22 cellular contexts compared by ENCODE assay signal in genomic region chr14:30214014-30214413, GRCh38.
DNase-seq lines count a peak whose midpoint lies in the region; FAIRE-seq and TF ChIP-seq lines count a peak whose summit lies in the region.
"Had no signal": no experiment of that assay in that cellular context is flagged by ENCODE, and none has a peak within 500 bp of the region (broad histone marks: within the 10 kb centered on the region; RNA-seq: fewer than 3 reads in every experiment).

No MANE protein-coding gene starts in this region.

- no peak overlapping the region for H3K4me3 Mint-ChIP-seq in CD4-positive, alpha-beta memory T cell
- H3K4me3 Mint-ChIP-seq: activated CD4-positive, alpha-beta T cell treated with anti-CD3 and anti-CD28 coated beads, Interleukin-2, amount 10 ng/mL, durations not matched to agents 24 days and 14 days; activated CD8-positive, alpha-beta memory T cell treated with anti-CD3 and anti-CD28 coated beads, Interleukin-2, amount 10 ng/mL, durations not matched to agents 7 days and 5 days; brain; stimulated activated naive CD8-positive, alpha-beta T cell treated with anti-CD3 and anti-CD28 coated beads, Interleukin-15, amount 100 ng/mL, for 72 hours; T-helper 17 cell had no signal

- no peaks in the 10 kb centered on the region for H3K27me3 Mint-ChIP-seq in CD4-positive, alpha-beta memory T cell
- H3K27me3 Mint-ChIP-seq: activated CD4-positive, alpha-beta T cell treated with anti-CD3 and anti-CD28 coated beads, Interleukin-2, amount 10 ng/mL, durations not matched to agents 24 days and 14 days; activated CD8-positive, alpha-beta memory T cell treated with anti-CD3 and anti-CD28 coated beads, Interleukin-2, amount 10 ng/mL, durations not matched to agents 7 days and 5 days; brain; stimulated activated naive CD8-positive, alpha-beta T cell treated with anti-CD3 and anti-CD28 coated beads, Interleukin-15, amount 100 ng/mL, for 72 hours; T-helper 17 cell had no signal

- TF ChIP-seq CTCF in D721Med (IDR thresholded peaks at IDR 0.05; ENCODE audit: insufficient read depth, missing control alignments) (no peak), Peyer's patch (IDR thresholded peaks at IDR 0.05) (no peak), PC-9 (conservative IDR thresholded peaks at IDR 0.05) (no peak)

- intact Hi-C loops in PC-9 (cut with micrococcal nuclease; ENCODE audit: unreplicated experiment), result loop anchor here (2.0 kb wide), 2 partner anchors 57 to 665 kb away; no protein-coding TSS in a partner anchor
- intact Hi-C loops in CD4-positive, alpha-beta memory T cell (cut with micrococcal nuclease), result no loop called here

- no peaks in the 10 kb centered on the region for H3K9me2 ChIP-seq in PC-9 (ENCODE audit: insufficient read depth)

- POLR2A ChIA-PET in PC-9 (lab: Charles Lee; ENCODE audit: unreplicated experiment), result interaction anchor here (0.6 kb wide), 1 partner anchor 206 kb away, joined by 8 read pairs; no protein-coding TSS in a partner anchor
- POLR2A ChIA-PET in CD4-positive, alpha-beta memory T cell (lab: Charles Lee; ENCODE audit: partially characterized antibody), result no interaction called here

- H3K9me3 ChIP-seq in Peyer's patch, result no peaks in the 10 kb centered on the region
- no peaks in the 10 kb centered on the region for H3K9me3 ChIP-seq in PC-9 (ENCODE audit: insufficient read depth, low read depth)
- no peaks in the 10 kb centered on the region for H3K9me3 ChIP-seq in CD4-positive, alpha-beta memory T cell (ENCODE audit: control insufficient read depth in 1 of 2, low read length in 2 of 2)
- H3K9me3 ChIP-seq: A549, BLaER1, Caco-2, gastroesophageal sphincter, SJSA1, transverse colon had no signal

- no peaks in the 10 kb centered on the region for H3K9me3 Mint-ChIP-seq in CD4-positive, alpha-beta memory T cell
- H3K9me3 Mint-ChIP-seq: activated CD4-positive, alpha-beta T cell treated with anti-CD3 and anti-CD28 coated beads, Interleukin-2, amount 10 ng/mL, durations not matched to agents 24 days and 14 days; activated naive CD4-positive, alpha-beta T cell treated with anti-CD3 and anti-CD28 coated beads, Interleukin-2, amount 50 U/mL, for 72 hours; stimulated activated naive CD8-positive, alpha-beta T cell treated with anti-CD3 and anti-CD28 coated beads, Interleukin-15, amount 100 ng/mL, for 72 hours had no signal

- TF ChIP-seq POLR2A in Peyer's patch (IDR thresholded peaks at IDR 0.05), result no peak

- no peak overlapping the region for H3K4me2 ChIP-seq in PC-9
- H3K4me2 ChIP-seq: A549, BLaER1 had no signal

- no peaks in the 10 kb centered on the region for H3K36me3 Mint-ChIP-seq in CD4-positive, alpha-beta memory T cell
- H3K36me3 Mint-ChIP-seq: activated CD8-positive, alpha-beta memory T cell treated with anti-CD3 and anti-CD28 coated beads, Interleukin-2, amount 10 ng/mL, durations not matched to agents 7 days and 5 days; activated naive CD4-positive, alpha-beta T cell treated with anti-CD3 and anti-CD28 coated beads, Interleukin-2, amount 50 U/mL, for 72 hours; brain had no signal

- no peaks in the 10 kb centered on the region for H4K20me1 ChIP-seq in PC-9 (ENCODE audit: insufficient read depth)
- H4K20me1 ChIP-seq: BLaER1 had no signal

- CTCF ChIA-PET in PC-9 (lab: Charles Lee), result interaction anchor here (0.5 to 2.1 kb wide), 3 partner anchors 9 to 1459 kb away, joined by 4 to 10 read pairs (median 9); no protein-coding TSS in a partner anchor
- CTCF ChIA-PET in CD4-positive, alpha-beta memory T cell (lab: Charles Lee; ENCODE audit: partially characterized antibody), result interaction anchor here (1.1 kb wide), 1 partner anchor 664 kb away, joined by 3 read pairs; no protein-coding TSS in a partner anchor

- FAIRE-seq in D721Med (lab: Jason Lieb, UNC), result no peak
- FAIRE-seq: A549, GM19239 had no signal

- DNase-seq in HS-27A (ENCODE audit: low read depth) (peak; percentile 48), astrocyte of the hippocampus (ENCODE audit: low read depth, low spot score) (peak; percentile 57), iris pigment epithelial cell (ENCODE audit: low read depth) (peak; percentile 68), D721Med (ENCODE audit: insufficient read length, low spot score) (no peak), Peyer's patch (no peak), PC-9 (no peak)
- DNase-seq in CD4-positive, alpha-beta memory T cell, result no peak
- DNase-seq: activated CD4-positive, alpha-beta T cell treated with anti-CD3 and anti-CD28 coated beads, Interleukin-2, amount 10 ng/mL, durations not matched to agents 24 days and 14 days; activated CD8-positive, alpha-beta memory T cell treated with anti-CD3 and anti-CD28 coated beads, Interleukin-2, amount 10 ng/mL, durations not matched to agents 7 days and 5 days; stimulated activated CD4-positive, alpha-beta T cell treated with anti-CD3 and anti-CD28 coated beads, Interleukin-12 subunit alpha, Interleukin-12 subunit beta, amount 100 ng/mL, for 4 hours; T-helper 17 cell; transverse colon had no signal

- H3K4me3 ChIP-seq in ACC112 (ENCODE audit: low read depth, low read length), result peak overlapping the region; percentile 43
- H3K4me3 ChIP-seq in Peyer's patch, result no peak overlapping the region
- H3K4me3 ChIP-seq in PC-9, result no peak overlapping the region
- H3K4me3 ChIP-seq in CD4-positive, alpha-beta memory T cell (ENCODE audit: low read length in 2 of 2), result no peak overlapping the region
- H3K4me3 ChIP-seq: A549, BLaER1, gastroesophageal sphincter, SJSA1, transverse colon had no signal

- H3K4me1 ChIP-seq in ACC112 (ENCODE audit: control insufficient read depth, insufficient read depth, low read length, unreplicated experiment) (peaks cover 34% of the 10 kb centered on the region), Peyer's patch (no peaks in the 10 kb centered on the region), PC-9 (replicated peaks; ENCODE audit: insufficient read depth) (no peaks in the 10 kb centered on the region)
- no peaks in the 10 kb centered on the region for H3K4me1 ChIP-seq in CD4-positive, alpha-beta memory T cell (ENCODE audit: insufficient read depth, low read length)
- H3K4me1 ChIP-seq: A549, Caco-2, transverse colon had no signal

- no peaks in the 10 kb centered on the region for H3F3A ChIP-seq in PC-9 (ENCODE audit: insufficient read depth, low read depth)

- peak overlapping the region; percentile 55 for H3K27ac ChIP-seq in ACC112 (ENCODE audit: low read depth, low read length)
- no peak overlapping the region for H3K27ac ChIP-seq in Peyer's patch
- H3K27ac ChIP-seq in PC-9, result no peak overlapping the region
- H3K27ac ChIP-seq in CD4-positive, alpha-beta memory T cell (ENCODE audit: low read depth, low read length), result no peak overlapping the region
- H3K27ac ChIP-seq: A549, BLaER1, gastroesophageal sphincter, SJSA1, transverse colon had no signal

- no peaks in the 10 kb centered on the region for H3K79me2 ChIP-seq in ACC112 (ENCODE audit: control insufficient read depth, insufficient read depth, low read length, unreplicated experiment)
- no peaks in the 10 kb centered on the region for H3K79me2 ChIP-seq in PC-9 (ENCODE audit: low read depth)

- BruUV-seq in PC-9 (replicated peaks; lab: Mats Ljungman, UMichigan), result no TSS peak

- H3K27ac Mint-ChIP-seq in CD4-positive, alpha-beta memory T cell, result no peak overlapping the region
- H3K27ac Mint-ChIP-seq: activated CD4-positive, alpha-beta T cell treated with anti-CD3 and anti-CD28 coated beads, Interleukin-2, amount 10 ng/mL, durations not matched to agents 24 days and 14 days; activated CD8-positive, alpha-beta memory T cell treated with anti-CD3 and anti-CD28 coated beads, Interleukin-2, amount 10 ng/mL, durations not matched to agents 7 days and 5 days; activated naive CD4-positive, alpha-beta T cell treated with anti-CD3 and anti-CD28 coated beads, Interleukin-2, amount 50 U/mL, for 72 hours; brain; stimulated activated naive CD8-positive, alpha-beta T cell treated with anti-CD3 and anti-CD28 coated beads, Interleukin-15, amount 100 ng/mL, for 72 hours; T-helper 17 cell had no signal

- H3K27me3 ChIP-seq in ACC112 (ENCODE audit: insufficient read depth, low read length), result no peaks in the 10 kb centered on the region
- no peaks in the 10 kb centered on the region for H3K27me3 ChIP-seq in Peyer's patch
- H3K27me3 ChIP-seq in PC-9 (ENCODE audit: insufficient read depth, low read depth), result no peaks in the 10 kb centered on the region
- no peaks in the 10 kb centered on the region for H3K27me3 ChIP-seq in CD4-positive, alpha-beta memory T cell (ENCODE audit: insufficient read depth, low read length)
- H3K27me3 ChIP-seq: BLaER1, gastroesophageal sphincter, SJSA1, transverse colon had no signal

- H3K36me3 ChIP-seq in ACC112 (ENCODE audit: insufficient read depth, low read length), result no peaks in the 10 kb centered on the region
- H3K36me3 ChIP-seq in Peyer's patch, result no peaks in the 10 kb centered on the region
- H3K36me3 ChIP-seq in PC-9 (ENCODE audit: low read depth), result no peaks in the 10 kb centered on the region
- no peaks in the 10 kb centered on the region for H3K36me3 ChIP-seq in CD4-positive, alpha-beta memory T cell (ENCODE audit: insufficient read depth, low read length)
- H3K36me3 ChIP-seq: BLaER1, gastroesophageal sphincter, SJSA1, transverse colon had no signal

- H3K4me1 Mint-ChIP-seq in CD4-positive, alpha-beta memory T cell, result no peaks in the 10 kb centered on the region
- H3K4me1 Mint-ChIP-seq: activated CD4-positive, alpha-beta T cell treated with anti-CD3 and anti-CD28 coated beads, Interleukin-2, amount 10 ng/mL, durations not matched to agents 24 days and 14 days; activated CD8-positive, alpha-beta memory T cell treated with anti-CD3 and anti-CD28 coated beads, Interleukin-2, amount 10 ng/mL, durations not matched to agents 7 days and 5 days; stimulated activated naive CD8-positive, alpha-beta T cell treated with anti-CD3 and anti-CD28 coated beads, Interleukin-15, amount 100 ng/mL, for 72 hours; T-helper 17 cell had no signal

- H2AFZ ChIP-seq in ACC112 (ENCODE audit: low read length, unreplicated experiment), result peak overlapping the region; percentile 74
- no peak overlapping the region for H2AFZ ChIP-seq in PC-9

Comparison
In these comparisons a context has a peak if more than half of its experiments do, and no peak if none do; other contexts are left out.
1. DNase-seq: peak in HS-27A (single experiment), astrocyte of the hippocampus (single experiment) and iris pigment epithelial cell (single experiment); none in D721Med (single experiment), Peyer's patch (0 of 3), PC-9 (0 of 2) and CD4-positive, alpha-beta memory T cell (0 of 5).